12 cellular contexts compared by ENCODE assay signal in the genomic region with DNA sequence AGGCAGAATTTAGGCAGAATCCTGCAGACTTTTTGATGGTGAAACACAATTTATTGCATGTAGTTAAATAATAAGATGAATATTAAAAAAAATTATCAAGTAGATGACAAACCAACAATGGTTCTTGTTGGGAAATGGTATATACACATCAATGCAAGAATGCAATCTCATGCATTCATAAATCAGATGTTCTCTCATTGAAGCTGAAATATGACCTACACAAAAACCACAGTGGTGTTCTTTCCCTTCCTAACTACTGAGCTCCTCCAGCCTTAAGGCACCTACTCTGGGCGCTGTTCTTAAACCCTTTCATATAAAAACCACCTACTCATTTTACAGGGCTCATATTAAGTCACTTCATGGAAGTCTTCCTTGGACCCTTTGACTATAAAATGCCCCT.
"Had no signal": no experiment of that assay in that cellular context is flagged by ENCODE, and none has a peak within 500 bp of the region (broad histone marks: within the 10 kb centered on the region; RNA-seq: fewer than 3 reads in every experiment).

No MANE protein-coding gene starts in this region.

- H3K4me3 Mint-ChIP-seq: activated CD8-positive, alpha-beta T cell treated with anti-CD3 and anti-CD28 coated beads, Interleukin-2, amount 10 ng/mL, durations not matched to agents 7 days and 5 days; activated naive CD8-positive, alpha-beta T cell treated with anti-CD3 and anti-CD28 coated beads, Interleukin-2, amount 50 U/mL, for 24 hours; stimulated activated naive B cell treated with anti-CD40 and anti-IgM and Interleukin-4, amounts not matched to agents 10 μg/mL and 1 μg/mL and 100 μg/mL, for 72 hours had no signal

- H3K27ac Mint-ChIP-seq: activated naive CD8-positive, alpha-beta T cell treated with anti-CD3 and anti-CD28 coated beads, Interleukin-2, amount 50 U/mL, for 24 hours; stimulated activated naive B cell treated with anti-CD40 and anti-IgM and Interleukin-4, amounts not matched to agents 10 μg/mL and 1 μg/mL and 100 μg/mL, for 72 hours had no signal

- H3K36me3 ChIP-seq: ascending aorta, breast epithelium, pancreas, thyroid gland had no signal

- H3K27ac ChIP-seq: ascending aorta, breast epithelium, pancreas, thyroid gland, WERI-Rb-1 had no signal

- H3K27me3 Mint-ChIP-seq: activated naive CD8-positive, alpha-beta T cell treated with anti-CD3 and anti-CD28 coated beads, Interleukin-2, amount 50 U/mL, for 24 hours; stimulated activated naive B cell treated with anti-CD40 and anti-IgM and Interleukin-4, amounts not matched to agents 10 μg/mL and 1 μg/mL and 100 μg/mL, for 72 hours had no signal

- H3K9me3 ChIP-seq: pancreas, thyroid gland had no signal

- H3K4me1 ChIP-seq: ascending aorta, breast epithelium, pancreas, thyroid gland had no signal

- ATAC-seq: activated CD8-positive, alpha-beta T cell treated with anti-CD3 and anti-CD28 coated beads, Interleukin-2, amount 10 ng/mL, durations not matched to agents 7 days and 5 days; activated naive CD8-positive, alpha-beta T cell treated with anti-CD3 and anti-CD28 coated beads, Interleukin-2, amount 50 U/mL, for 24 hours; heart left ventricle; pancreas; stimulated activated naive B cell treated with anti-CD40 and anti-IgM and Interleukin-4, amounts not matched to agents 10 μg/mL and 1 μg/mL and 100 μg/mL, for 72 hours had no signal

- DNase-seq: activated CD8-positive, alpha-beta T cell treated with anti-CD3 and anti-CD28 coated beads, Interleukin-2, amount 10 ng/mL, durations not matched to agents 7 days and 5 days; activated naive CD4-positive, alpha-beta T cell; activated naive CD8-positive, alpha-beta T cell treated with anti-CD3 and anti-CD28 coated beads, Interleukin-2, amount 50 U/mL, for 24 hours; dermis blood vessel endothelial cell; heart left ventricle; pancreas; stimulated activated naive B cell treated with anti-CD40 and anti-IgM and Interleukin-4, amounts not matched to agents 10 μg/mL and 1 μg/mL and 100 μg/mL, for 72 hours; thyroid gland; WERI-Rb-1 had no signal

- H3K27me3 ChIP-seq: ascending aorta, breast epithelium, heart left ventricle, pancreas, thyroid gland had no signal

- H3K4me3 ChIP-seq: ascending aorta, breast epithelium, heart left ventricle, lung, pancreas, thyroid gland had no signal
